18 cellular contexts compared by ENCODE assay signal in genomic region chr17:30388321-30389179, GRCh38. TPM values are rescaled to one million over a fixed set of nuclear protein-coding genes. Genes with fewer than 3 reads are reported as not detected.
DNase-seq lines count a peak whose midpoint lies in the region; ATAC-seq and TF ChIP-seq lines count a peak whose summit lies in the region.
"Had no signal": no experiment of that assay in that cellular context is flagged by ENCODE, and none has a peak within 500 bp of the region (broad histone marks: within the 10 kb centered on the region; RNA-seq: fewer than 3 reads in every experiment).

No MANE protein-coding gene starts in this region.

- H3K4me2 ChIP-seq in neural progenitor cell: no peak overlapping the region

- H3K4me3 Mint-ChIP-seq in activated naive CD4-positive, alpha-beta T cell treated with anti-CD3 and anti-CD28 coated beads, Interleukin-2, amount 50 U/mL, for 24 hours: no peak overlapping the region
- no peak overlapping the region for H3K4me3 Mint-ChIP-seq in neural crest cell
- no peak overlapping the region for H3K4me3 Mint-ChIP-seq in neural progenitor cell
- H3K4me3 Mint-ChIP-seq: HFFc6 had no signal

- H3K4me3 ChIP-seq in colonic mucosa (no peak overlapping the region), neural progenitor cell (no peak overlapping the region)
- H3K4me3 ChIP-seq: GM12878 had no signal

- peaks cover 8% of the 10 kb centered on the region for H4K20me1 ChIP-seq in neural progenitor cell (ENCODE audit: low read depth)

- no peak overlapping the region for H2AFZ ChIP-seq in neural progenitor cell (replicated peaks)

- no peak overlapping the region for H3K27ac ChIP-seq in colonic mucosa
- no peak overlapping the region for H3K27ac ChIP-seq in neural progenitor cell
- H3K27ac ChIP-seq: C4-2B had no signal

- TF ChIP-seq CTCF in neural crest cell (conservative IDR thresholded peaks at IDR 0.05): no peak
- no peak for TF ChIP-seq CTCF in colonic mucosa (IDR thresholded peaks at IDR 0.05)
- TF ChIP-seq CTCF in neural progenitor cell (IDR thresholded peaks at IDR 0.05): no peak

- no peaks in the 10 kb centered on the region for H3K27me3 ChIP-seq in colonic mucosa
- no peaks in the 10 kb centered on the region for H3K27me3 ChIP-seq in neural progenitor cell

- no peaks in the 10 kb centered on the region for H3K27me3 Mint-ChIP-seq in activated naive CD4-positive, alpha-beta T cell treated with anti-CD3 and anti-CD28 coated beads, Interleukin-2, amount 50 U/mL, for 24 hours
- H3K27me3 Mint-ChIP-seq in neural crest cell (ENCODE audit: low read depth): no peaks in the 10 kb centered on the region
- no peaks in the 10 kb centered on the region for H3K27me3 Mint-ChIP-seq in neural progenitor cell (ENCODE audit: insufficient read depth, low read depth)

- H3K4me1 Mint-ChIP-seq in activated naive CD4-positive, alpha-beta T cell treated with anti-CD3 and anti-CD28 coated beads, Interleukin-2, amount 50 U/mL, for 24 hours: peaks cover 14% of the 10 kb centered on the region
- H3K4me1 Mint-ChIP-seq in neural crest cell (peaks cover 10% of the 10 kb centered on the region), neural progenitor cell (peaks cover 2% of the 10 kb centered on the region)

- peak overlapping the region; percentile 35 for H3K27ac Mint-ChIP-seq in activated naive CD4-positive, alpha-beta T cell treated with anti-CD3 and anti-CD28 coated beads, Interleukin-2, amount 50 U/mL, for 24 hours
- H3K27ac Mint-ChIP-seq in neural crest cell (ENCODE audit: unreplicated experiment): peak overlapping the region; percentile 43
- no peak overlapping the region for H3K27ac Mint-ChIP-seq in neural progenitor cell
- H3K27ac Mint-ChIP-seq: HFFc6 had no signal

- H3K79me2 ChIP-seq in neural progenitor cell (ENCODE audit: low read depth): peaks cover 28% of the 10 kb centered on the region

- no peaks in the 10 kb centered on the region for H3K9me3 ChIP-seq in colonic mucosa
- no peaks in the 10 kb centered on the region for H3K9me3 ChIP-seq in neural progenitor cell (ENCODE audit: low read depth)

- no peak for DNase-seq in activated naive CD4-positive, alpha-beta T cell (lab: John Stamatoyannopoulos, UW)
- no peak for DNase-seq in neural crest cell (ENCODE audit: low read depth, low spot score)
- no peak for DNase-seq in stimulated activated CD4-positive, alpha-beta T cell treated with anti-CD3 and anti-CD28 coated beads, Interleukin-2, amount 100 ng/mL, for 24 hours
- no peak for DNase-seq in colonic mucosa
- no peak for DNase-seq in neural progenitor cell (ENCODE audit: low spot score)
- DNase-seq: COR-L47, HFFc6, NCI-H1092 treated with DMSO at 0.1 percent for 48 hours, NCI-H1694, NCI-H748 treated with DMSO at 0.1 percent for 48 hours had no signal

- H3K9me3 Mint-ChIP-seq in activated naive CD4-positive, alpha-beta T cell treated with anti-CD3 and anti-CD28 coated beads, Interleukin-2, amount 50 U/mL, for 24 hours: no peaks in the 10 kb centered on the region
- H3K9me3 Mint-ChIP-seq in neural crest cell (no peaks in the 10 kb centered on the region), neural progenitor cell (no peaks in the 10 kb centered on the region)
- H3K9me3 Mint-ChIP-seq: HFFc6 had no signal

- peaks cover 7% of the 10 kb centered on the region for H3K36me3 ChIP-seq in colonic mucosa
- peaks cover 9% of the 10 kb centered on the region for H3K36me3 ChIP-seq in neural progenitor cell

- ATAC-seq in esophagus mucosa (peak; percentile 28), GM19328 (IDR thresholded peaks at IDR 0.05; ENCODE audit: unreplicated experiment) (no peak)
- ATAC-seq: GM12878, Panc1, Right ventricle myocardium inferior had no signal

- peaks cover 27% of the 10 kb centered on the region for H3K36me3 Mint-ChIP-seq in activated naive CD4-positive, alpha-beta T cell treated with anti-CD3 and anti-CD28 coated beads, Interleukin-2, amount 50 U/mL, for 24 hours
- H3K36me3 Mint-ChIP-seq in neural crest cell (ENCODE audit: low read depth): peaks cover 7% of the 10 kb centered on the region
- H3K36me3 Mint-ChIP-seq in neural progenitor cell: peaks cover 29% of the 10 kb centered on the region

- intact Hi-C loops in colonic mucosa (cut with DNase I): no loop called here

- H3K4me1 ChIP-seq in colonic mucosa (no peaks in the 10 kb centered on the region), neural progenitor cell (peaks cover 7% of the 10 kb centered on the region)

- H3F3A ChIP-seq in neural progenitor cell (ENCODE audit: low read depth): no peaks in the 10 kb centered on the region

- H3K9ac ChIP-seq in colonic mucosa (ENCODE audit: low read depth in 2 of 2, low read length in 2 of 2) (no peak overlapping the region), neural progenitor cell (no peak overlapping the region)

RNA-seq across cellular contexts. Expression of gene CPD, which starts 9.8 kb away (rescaled TPM):
- 41.7 TPM for total RNA-seq in esophagus mucosa
- 48.4 and 53.4 TPM in 2 replicates for total RNA-seq in neural crest cell
- total RNA-seq in colonic mucosa: 10 to 100 TPM; 56.5 to 89.5 TPM
- total RNA-seq in neural progenitor cell (ENCODE audit: low replicate concordance): 66.1 and 70.8 TPM in 2 replicates

RNA-seq across cellular contexts. Expression of gene TMIGD1, which starts 54.7 kb away (rescaled TPM):
- total RNA-seq in esophagus mucosa (not detected), neural crest cell (not detected in 2 replicates), colonic mucosa (100 to 1,000 TPM in 1 of 2 donors, 10 to 100 TPM in 1; 14.4 to 107 TPM), neural progenitor cell (ENCODE audit: low replicate concordance) (not detected in 2 replicates)
- total RNA-seq: A172, GM12878, HFFc6, Right ventricle myocardium inferior had no signal

Comparison
In these comparisons a context has a peak if more than half of its experiments do, and no peak if none do; other contexts are left out.
1. RNA of gene TMIGD1, which starts 54.7 kb away (total RNA-seq): 14.4 to 107 TPM in colonic mucosa; not detected in esophagus mucosa (single experiment), not detected in neural crest cell and not detected in neural progenitor cell; every median in the first group is over 10 times any median in the second.